ENCODE assay signal across 23 cellular contexts in the genomic region with DNA sequence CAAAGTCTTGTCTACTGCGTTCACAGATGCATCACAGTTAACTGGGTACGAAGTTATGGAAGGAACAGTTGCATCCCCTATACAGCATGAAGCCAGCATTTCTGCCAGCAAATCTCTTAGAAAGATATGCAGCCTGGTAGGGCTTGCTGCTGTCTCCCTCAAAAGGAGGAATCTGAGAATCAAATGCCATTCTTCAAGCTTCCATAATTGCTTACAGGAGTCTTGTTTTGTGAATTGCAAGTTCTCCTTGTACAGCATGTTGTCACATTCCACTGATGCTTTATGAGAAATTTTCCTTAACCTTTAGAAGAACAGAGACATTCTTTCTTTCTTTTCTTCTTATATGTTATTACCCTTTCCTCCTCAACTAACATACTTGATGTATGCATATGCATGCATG.
"Had no signal": no experiment of that assay in that cellular context is flagged by ENCODE, and none has a peak within 500 bp of the region (broad histone marks: within the 10 kb centered on the region; RNA-seq: fewer than 3 reads in every experiment).

No MANE protein-coding gene starts in this region.

- H3K4me3 ChIP-seq: adrenal gland, colonic mucosa, hepatocyte, left ventricle myocardium inferior, pancreas, psoas muscle, suprapubic skin, tibial nerve had no signal

- H3K9me3 ChIP-seq: adrenal gland, colonic mucosa, left ventricle myocardium inferior, neutrophil, pancreas, psoas muscle, suprapubic skin, tibial nerve had no signal

- H3K36me3 ChIP-seq: adrenal gland, colonic mucosa, left ventricle myocardium inferior, neutrophil, pancreas, suprapubic skin, tibial nerve had no signal

- DNase-seq: activated gamma-delta T cell treated with Interleukin-2 at 50 U/mL for 16 hours; activated T-cell treated with anti-CD3 and anti-CD28 coated beads, Interleukin-2, amount 50 U/mL, for 1 hour; adrenal gland; colonic mucosa; foreskin melanocyte; glutamatergic neuron; immature natural killer cell; left ventricle myocardium inferior; midbrain; pancreas; psoas muscle; right cardiac atrium; stimulated activated CD4-positive, alpha-beta T cell treated with anti-CD3 and anti-CD28 coated beads, Interleukin-12 subunit alpha, Interleukin-12 subunit beta, amount 100 ng/mL, for 4 hours; stimulated activated CD4-positive, alpha-beta T cell treated with anti-CD3 and anti-CD28 coated beads, Interleukin-4, amount 100 ng/mL, for 4 hours; T-helper 9 cell had no signal

- ATAC-seq: activated naive CD4-positive, alpha-beta T cell treated with anti-CD3 and anti-CD28 coated beads, Interleukin-2, amount 50 U/mL, for 72 hours; natural killer cell treated with Interleukin-12 subunit alpha and Interleukin-12 subunit beta and Interleukin-15 and Interleukin-18, amount 100 ng/mL, for 72 hours; pancreas; psoas muscle; right cardiac atrium; WTC11 had no signal

- H3K4me1 ChIP-seq: adrenal gland, colonic mucosa, pancreas, psoas muscle, suprapubic skin, tibial nerve had no signal

- H3K27ac ChIP-seq: adrenal gland, colonic mucosa, epithelial cell of prostate, hepatocyte, neutrophil, pancreas, psoas muscle, suprapubic skin, tibial nerve had no signal

- H3K27me3 ChIP-seq: adrenal gland, colonic mucosa, hepatocyte, neutrophil, pancreas, suprapubic skin, tibial nerve had no signal
